Comparison of ENCODE assay signal across 8 cellular contexts in the genomic region with DNA sequence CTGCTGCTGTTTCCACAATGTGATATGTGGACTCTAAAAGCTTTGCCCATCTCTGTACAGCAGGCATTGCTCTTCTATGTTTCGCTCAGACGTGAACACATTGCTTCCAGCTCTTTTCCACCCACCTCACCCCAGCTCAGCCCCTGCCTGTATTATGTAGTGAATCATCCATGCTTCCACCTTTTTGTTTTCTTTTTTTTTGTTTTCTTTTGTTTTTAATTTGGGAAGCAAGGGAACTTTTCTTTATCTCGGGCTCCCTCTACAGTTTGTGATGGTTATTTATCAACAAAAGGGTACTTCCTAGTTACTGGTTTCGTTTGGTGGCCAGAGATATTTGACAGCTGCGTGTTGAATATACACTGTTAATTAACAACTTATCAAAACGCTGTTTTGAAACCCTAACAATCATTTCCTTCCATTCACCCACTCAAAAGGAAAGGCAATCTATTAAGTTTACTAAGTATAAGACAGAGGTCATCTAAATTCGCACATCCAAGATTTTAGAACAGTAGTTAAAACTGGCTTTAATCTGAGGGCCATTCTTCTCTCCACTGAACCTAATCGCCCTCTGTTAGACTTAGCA.
A peak's percentile ranks its signal among the peaks of the same experiment; 100 is the strongest.
DNase-seq lines count a peak whose midpoint lies in the region; ATAC-seq and TF ChIP-seq lines count a peak whose summit lies in the region.

No MANE protein-coding gene starts in this region.

- ATAC-seq in GM18511 (IDR thresholded peaks at IDR 0.05; ENCODE audit: unreplicated experiment), result peak; percentile 91
- ATAC-seq in HG03354 (IDR thresholded peaks at IDR 0.05; ENCODE audit: poor library complexity, severe bottlenecking, unreplicated experiment), result peak; percentile 93
- ATAC-seq in RWPE2 (ENCODE audit: low read depth), result peak; percentile 46; the same call in 2 of the 3 replicates

- H3K4me1 ChIP-seq in RWPE2 (ENCODE audit: insufficient read depth, poor library complexity, severe bottlenecking), result no peaks in the 10 kb centered on the region

- H3K4me3 ChIP-seq in RWPE2 (ENCODE audit: severe bottlenecking), result no peak overlapping the region
- no peak overlapping the region for H3K4me3 ChIP-seq in fibroblast of mammary gland (ENCODE audit: control insufficient read depth, low read depth, low read length)
- H3K4me3 ChIP-seq in retinal pigment epithelial cell (ENCODE audit: low read length), result no peak overlapping the region

- TF ChIP-seq CTCF in RWPE2 (IDR thresholded peaks at IDR 0.05; ENCODE audit: poor library complexity, severe bottlenecking) (peak; percentile 83), fibroblast of mammary gland (conservative IDR thresholded peaks at IDR 0.05; ENCODE audit: control insufficient read depth, insufficient read depth, low read depth, low read length) (peak; percentile 61), retinal pigment epithelial cell (conservative IDR thresholded peaks at IDR 0.05; ENCODE audit: low read depth, low read length) (peak; percentile 49)

- peak; percentile 12 to 44 for DNase-seq in AML-193 (lab: John Stamatoyannopoulos, UW)
- no peak for DNase-seq in RWPE2 (ENCODE audit: low spot score)
- DNase-seq in fibroblast of mammary gland (ENCODE audit: low read depth), result peak; percentile 66
- peak; percentile 13 for DNase-seq in retinal pigment epithelial cell (ENCODE audit: low read depth)
- DNase-seq in activated CD4-positive, CD25-positive, alpha-beta regulatory T cell treated with anti-CD3 and anti-CD28 coated beads, Interleukin-2, amount 50 U/mL, for 72 hours, result no peak
- no peak for DNase-seq in effector CD8-positive, alpha-beta T cell (lab: John Stamatoyannopoulos, UW)

- no peaks in the 10 kb centered on the region for H3K27me3 ChIP-seq in RWPE2 (ENCODE audit: insufficient read depth, poor library complexity, severe bottlenecking)

- H3K27ac ChIP-seq in RWPE2 (ENCODE audit: poor library complexity, severe bottlenecking), result no peak overlapping the region

- no peaks in the 10 kb centered on the region for H3K36me3 ChIP-seq in RWPE2 (ENCODE audit: low read depth)

- H3K9me3 ChIP-seq in RWPE2 (ENCODE audit: severe bottlenecking), result no peaks in the 10 kb centered on the region

Comparison
In these comparisons a context has a peak if more than half of its experiments do, and no peak if none do; other contexts are left out.
1. DNase-seq: peak in AML-193 (2 of 2), fibroblast of mammary gland (single experiment) and retinal pigment epithelial cell (single experiment); none in RWPE2 (single experiment), activated CD4-positive, CD25-positive, alpha-beta regulatory T cell treated with anti-CD3 and anti-CD28 coated beads, Interleukin-2, amount 50 U/mL, for 72 hours (single experiment) and effector CD8-positive, alpha-beta T cell (single experiment).
2. Peak in every context shown above with its lines, with median percentiles within 50 percentile points of each other: ATAC-seq and CTCF ChIP-seq.